In the genomic region with DNA sequence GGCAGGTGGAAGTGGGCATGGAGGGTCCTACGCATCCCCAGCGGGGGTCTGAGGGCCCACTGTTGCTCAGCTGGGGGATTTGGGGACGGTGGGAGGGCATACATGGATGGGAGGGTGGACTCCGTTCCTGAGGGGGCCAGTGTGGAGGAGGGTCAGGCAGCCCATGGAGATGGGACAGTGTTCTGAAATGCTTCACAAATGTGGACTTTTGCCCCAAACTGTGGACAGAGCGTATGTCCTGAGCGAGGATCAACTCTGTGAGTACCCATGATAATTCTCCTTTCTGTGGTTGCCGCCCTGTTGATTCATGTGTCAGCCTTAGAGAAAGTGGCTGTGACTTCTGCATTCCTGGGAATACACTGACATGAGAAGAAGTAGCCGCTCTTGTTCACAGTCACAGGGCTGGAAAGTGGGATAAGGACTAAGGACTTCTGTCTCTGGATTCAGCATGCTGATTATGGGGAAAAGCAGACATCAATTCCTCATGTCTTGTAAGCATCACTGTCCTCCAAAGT, we compare ENCODE assay signal across 9 cellular contexts. TPM values are rescaled to one million over a fixed set of nuclear protein-coding genes. Genes with fewer than 3 reads are reported as not detected.
DNase-seq lines count a peak whose midpoint lies in the region; ATAC-seq and TF ChIP-seq lines count a peak whose summit lies in the region.
"Had no signal": no experiment of that assay in that cellular context is flagged by ENCODE, and none has a peak within 500 bp of the region (broad histone marks: within the 10 kb centered on the region; RNA-seq: fewer than 3 reads in every experiment).

No MANE protein-coding gene starts in this region.

- no peak for TF ChIP-seq POLR2A in suprapubic skin (IDR thresholded peaks at IDR 0.05)

- peaks cover 62% of the 10 kb centered on the region for H3K4me1 ChIP-seq in suprapubic skin

- peaks cover 61% of the 10 kb centered on the region for H3K36me3 Mint-ChIP-seq in T-helper 2 cell treated with Interferon-gamma antibody and Interleukin-4, amounts not matched to agents 5 μg/mL and 100 μg/mL, for 36 hours (ENCODE audit: low read depth)
- H3K36me3 Mint-ChIP-seq in activated naive CD8-positive, alpha-beta T cell treated with anti-CD3 and anti-CD28 coated beads, Interleukin-2, amount 10 ng/mL, durations not matched to agents 7 days and 5 days: peaks cover 30% of the 10 kb centered on the region
- H3K36me3 Mint-ChIP-seq in WTC11: no peaks in the 10 kb centered on the region

- WGBS in suprapubic skin: 44% methylated on average over 8 of the region's 8 CpGs

- POLR2A ChIA-PET in activated naive CD8-positive, alpha-beta T cell treated with anti-CD3 and anti-CD28 coated beads, Interleukin-2, amount 10 ng/mL, durations not matched to agents 7 days and 5 days (lab: Charles Lee): interaction anchor here (1.2 to 1.5 kb wide), 3 partner anchors 21 to 36 kb away, joined by 3 read pairs; no protein-coding TSS in a partner anchor
- POLR2A ChIA-PET in WTC11 (lab: Charles Lee): no interaction called here

- CTCF ChIA-PET in WTC11 (lab: Charles Lee): interaction anchor here (1.1 kb wide), 1 partner anchor 155 kb away, joined by 3 read pairs; no protein-coding TSS in a partner anchor

- peaks cover 56% of the 10 kb centered on the region for H3K4me1 Mint-ChIP-seq in T-helper 2 cell treated with Interferon-gamma antibody and Interleukin-4, amounts not matched to agents 5 μg/mL and 100 μg/mL, for 36 hours (ENCODE audit: low read depth)
- peaks cover 53% of the 10 kb centered on the region for H3K4me1 Mint-ChIP-seq in activated naive CD8-positive, alpha-beta T cell treated with anti-CD3 and anti-CD28 coated beads, Interleukin-2, amount 10 ng/mL, durations not matched to agents 7 days and 5 days
- H3K4me1 Mint-ChIP-seq in WTC11: peaks cover 27% of the 10 kb centered on the region

- peak overlapping the region; percentile 88 for H3K4me3 Mint-ChIP-seq in T-helper 2 cell treated with Interferon-gamma antibody and Interleukin-4, amounts not matched to agents 5 μg/mL and 100 μg/mL, for 36 hours
- peak overlapping the region; percentile 50 for H3K4me3 Mint-ChIP-seq in activated naive CD8-positive, alpha-beta T cell treated with anti-CD3 and anti-CD28 coated beads, Interleukin-2, amount 10 ng/mL, durations not matched to agents 7 days and 5 days
- H3K4me3 Mint-ChIP-seq in WTC11: no peak overlapping the region

- no peaks in the 10 kb centered on the region for H3K27me3 Mint-ChIP-seq in T-helper 2 cell treated with Interferon-gamma antibody and Interleukin-4, amounts not matched to agents 5 μg/mL and 100 μg/mL, for 36 hours (ENCODE audit: low read depth)
- peaks cover 2% of the 10 kb centered on the region for H3K27me3 Mint-ChIP-seq in activated naive CD8-positive, alpha-beta T cell treated with anti-CD3 and anti-CD28 coated beads, Interleukin-2, amount 10 ng/mL, durations not matched to agents 7 days and 5 days
- no peaks in the 10 kb centered on the region for H3K27me3 Mint-ChIP-seq in WTC11 (ENCODE audit: low read depth)

- no peaks in the 10 kb centered on the region for H3K27me3 ChIP-seq in suprapubic skin

- DNase-seq in T-helper 2 cell treated with Interferon-gamma antibody and Interleukin-4, amounts not matched to agents 5 μg/mL and 100 μg/mL, for 36 hours (ENCODE audit: low spot score): no peak
- DNase-seq in T-helper 2 cell (no peak), left lobe of liver (ENCODE audit: low spot score) (peak; percentile 59), suprapubic skin (ENCODE audit: low spot score in 2 of 2) (no peak), WTC11 (ENCODE audit: low spot score) (no peak), Ammon's horn (ENCODE audit: low spot score) (no peak)
- DNase-seq in activated naive CD8-positive, alpha-beta T cell treated with anti-CD3 and anti-CD28 coated beads, Interleukin-2, amount 10 ng/mL, durations not matched to agents 7 days and 5 days: no peak

- H3K27ac ChIP-seq in suprapubic skin: peak overlapping the region; percentile 89
- H3K27ac ChIP-seq: parathyroid adenoma had no signal

- H3K36me3 ChIP-seq in suprapubic skin: no peaks in the 10 kb centered on the region

- no peak for TF ChIP-seq EP300 in suprapubic skin (IDR thresholded peaks at IDR 0.05)

- H3K9me3 Mint-ChIP-seq in T-helper 2 cell treated with Interferon-gamma antibody and Interleukin-4, amounts not matched to agents 5 μg/mL and 100 μg/mL, for 36 hours: no peaks in the 10 kb centered on the region
- no peaks in the 10 kb centered on the region for H3K9me3 Mint-ChIP-seq in activated naive CD8-positive, alpha-beta T cell treated with anti-CD3 and anti-CD28 coated beads, Interleukin-2, amount 10 ng/mL, durations not matched to agents 7 days and 5 days
- H3K9me3 Mint-ChIP-seq in WTC11: no peaks in the 10 kb centered on the region

- H3K27ac Mint-ChIP-seq in T-helper 2 cell treated with Interferon-gamma antibody and Interleukin-4, amounts not matched to agents 5 μg/mL and 100 μg/mL, for 36 hours: peak overlapping the region; percentile 95
- H3K27ac Mint-ChIP-seq in activated naive CD8-positive, alpha-beta T cell treated with anti-CD3 and anti-CD28 coated beads, Interleukin-2, amount 10 ng/mL, durations not matched to agents 7 days and 5 days: peak overlapping the region; percentile 71
- H3K27ac Mint-ChIP-seq in WTC11: no peak overlapping the region

- TF ChIP-seq CTCF in suprapubic skin (IDR thresholded peaks at IDR 0.05) (no peak), WTC11 (IDR thresholded peaks at IDR 0.05) (no peak)

- peak overlapping the region; percentile 34 for H3K4me3 ChIP-seq in suprapubic skin

- no peak for ATAC-seq in activated naive CD8-positive, alpha-beta T cell treated with anti-CD3 and anti-CD28 coated beads, Interleukin-2, amount 10 ng/mL, durations not matched to agents 7 days and 5 days (ENCODE audit: low read depth)
- ATAC-seq in left lobe of liver (peak; percentile 90), WTC11 (no peak), HG02623 (IDR thresholded peaks at IDR 0.05; ENCODE audit: unreplicated experiment) (no peak)

- H3K9me3 ChIP-seq in suprapubic skin: no peaks in the 10 kb centered on the region

TF ChIP-seq in WTC11, 78 proteins besides CTCF, POLR2A, EP300 and RAD21 (continues in another document):
- no peak for TF ChIP-seq CBFB (CRISPR knock-in tag; IDR thresholded peaks at IDR 0.05; ENCODE audit: low read depth)
- no peak for TF ChIP-seq ELF4 (CRISPR knock-in tag; IDR thresholded peaks at IDR 0.05; ENCODE audit: low read depth)
- no peak for TF ChIP-seq MYBL2 (CRISPR knock-in tag; IDR thresholded peaks at IDR 0.05)
- TF ChIP-seq ZNF396 (CRISPR knock-in tag; IDR thresholded peaks at IDR 0.05; ENCODE audit: borderline replicate concordance): no peak
- TF ChIP-seq RORB (CRISPR knock-in tag; IDR thresholded peaks at IDR 0.05): no peak
- no peak for TF ChIP-seq HMGA2 (CRISPR knock-in tag; IDR thresholded peaks at IDR 0.05)
- no peak for TF ChIP-seq JUN (CRISPR knock-in tag; IDR thresholded peaks at IDR 0.05)
- TF ChIP-seq, protein P1, sequence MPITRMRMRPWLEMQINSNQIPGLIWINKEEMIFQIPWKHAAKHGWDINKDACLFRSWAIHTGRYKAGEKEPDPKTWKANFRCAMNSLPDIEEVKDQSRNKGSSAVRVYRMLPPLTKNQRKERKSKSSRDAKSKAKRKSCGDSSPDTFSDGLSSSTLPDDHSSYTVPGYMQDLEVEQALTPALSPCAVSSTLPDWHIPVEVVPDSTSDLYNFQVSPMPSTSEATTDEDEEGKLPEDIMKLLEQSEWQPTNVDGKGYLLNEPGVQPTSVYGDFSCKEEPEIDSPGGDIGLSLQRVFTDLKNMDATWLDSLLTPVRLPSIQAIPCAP (CRISPR knock-in tag; IDR thresholded peaks at IDR 0.05): no peak
- TF ChIP-seq CREM (CRISPR knock-in tag; IDR thresholded peaks at IDR 0.05): no peak
- no peak for TF ChIP-seq IRF2 (CRISPR knock-in tag; IDR thresholded peaks at IDR 0.05; ENCODE audit: borderline replicate concordance, low read depth)
- no peak for TF ChIP-seq EMX1 (CRISPR knock-in tag; IDR thresholded peaks at IDR 0.05)
- TF ChIP-seq, protein P2, sequence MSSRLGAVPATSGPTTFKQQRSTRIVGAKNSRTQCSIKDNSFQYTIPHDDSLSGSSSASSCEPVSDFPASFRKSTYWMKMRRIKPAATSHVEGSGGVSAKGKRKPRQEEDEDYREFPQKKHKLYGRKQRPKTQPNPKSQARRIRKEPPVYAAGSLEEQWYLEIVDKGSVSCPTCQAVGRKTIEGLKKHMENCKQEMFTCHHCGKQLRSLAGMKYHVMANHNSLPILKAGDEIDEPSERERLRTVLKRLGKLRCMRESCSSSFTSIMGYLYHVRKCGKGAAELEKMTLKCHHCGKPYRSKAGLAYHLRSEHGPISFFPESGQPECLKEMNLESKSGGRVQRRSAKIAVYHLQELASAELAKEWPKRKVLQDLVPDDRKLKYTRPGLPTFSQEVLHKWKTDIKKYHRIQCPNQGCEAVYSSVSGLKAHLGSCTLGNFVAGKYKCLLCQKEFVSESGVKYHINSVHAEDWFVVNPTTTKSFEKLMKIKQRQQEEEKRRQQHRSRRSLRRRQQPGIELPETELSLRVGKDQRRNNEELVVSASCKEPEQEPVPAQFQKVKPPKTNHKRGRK (CRISPR knock-in tag; IDR thresholded peaks at IDR 0.05; ENCODE audit: borderline replicate concordance): no peak
- TF ChIP-seq, protein P3, sequence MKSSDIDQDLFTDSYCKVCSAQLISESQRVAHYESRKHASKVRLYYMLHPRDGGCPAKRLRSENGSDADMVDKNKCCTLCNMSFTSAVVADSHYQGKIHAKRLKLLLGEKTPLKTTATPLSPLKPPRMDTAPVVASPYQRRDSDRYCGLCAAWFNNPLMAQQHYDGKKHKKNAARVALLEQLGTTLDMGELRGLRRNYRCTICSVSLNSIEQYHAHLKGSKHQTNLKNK (CRISPR knock-in tag; IDR thresholded peaks at IDR 0.05): no peak
- TF ChIP-seq, protein P4, sequence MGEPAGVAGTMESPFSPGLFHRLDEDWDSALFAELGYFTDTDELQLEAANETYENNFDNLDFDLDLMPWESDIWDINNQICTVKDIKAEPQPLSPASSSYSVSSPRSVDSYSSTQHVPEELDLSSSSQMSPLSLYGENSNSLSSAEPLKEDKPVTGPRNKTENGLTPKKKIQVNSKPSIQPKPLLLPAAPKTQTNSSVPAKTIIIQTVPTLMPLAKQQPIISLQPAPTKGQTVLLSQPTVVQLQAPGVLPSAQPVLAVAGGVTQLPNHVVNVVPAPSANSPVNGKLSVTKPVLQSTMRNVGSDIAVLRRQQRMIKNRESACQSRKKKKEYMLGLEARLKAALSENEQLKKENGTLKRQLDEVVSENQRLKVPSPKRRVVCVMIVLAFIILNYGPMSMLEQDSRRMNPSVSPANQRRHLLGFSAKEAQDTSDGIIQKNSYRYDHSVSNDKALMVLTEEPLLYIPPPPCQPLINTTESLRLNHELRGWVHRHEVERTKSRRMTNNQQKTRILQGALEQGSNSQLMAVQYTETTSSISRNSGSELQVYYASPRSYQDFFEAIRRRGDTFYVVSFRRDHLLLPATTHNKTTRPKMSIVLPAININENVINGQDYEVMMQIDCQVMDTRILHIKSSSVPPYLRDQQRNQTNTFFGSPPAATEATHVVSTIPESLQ (CRISPR knock-in tag; IDR thresholded peaks at IDR 0.05): no peak

RNA-seq across cellular contexts. Expression of a gene that starts 33.4 kb away (rescaled TPM):
- total RNA-seq in activated naive CD8-positive, alpha-beta T cell treated with anti-CD3 and anti-CD28 coated beads, Interleukin-2, amount 10 ng/mL, durations not matched to agents 7 days and 5 days: 10 to 100 TPM; 74.1 to 75.9 TPM
- total RNA-seq in left lobe of liver (17.1 TPM), suprapubic skin (10 to 100 TPM; 41.9 to 94.9 (median 56.1) TPM), WTC11 (2021) (20.2 to 34.6 TPM (median 25.0 TPM) in 3 replicates)
